9 cellular contexts compared by ENCODE assay signal in the genomic region with DNA sequence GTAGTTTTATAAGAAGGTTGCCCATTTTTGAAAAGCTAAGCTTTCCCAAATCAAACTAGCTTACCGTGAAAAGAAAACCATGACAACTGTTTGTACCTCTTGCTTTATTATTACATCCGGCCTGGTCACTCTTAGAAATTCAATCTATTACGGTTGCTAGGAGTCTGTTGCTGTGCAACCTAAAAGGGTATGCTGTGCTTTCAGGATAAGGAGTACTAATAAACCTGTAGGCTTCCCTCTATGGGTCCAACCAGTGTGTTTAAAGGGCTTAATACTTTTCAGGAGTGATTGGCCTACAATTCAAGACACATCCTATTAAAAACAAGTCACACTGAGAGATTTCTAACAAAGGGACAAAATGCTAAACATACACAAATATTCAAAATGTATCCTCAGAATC.
DNase-seq lines count a peak whose midpoint lies in the region; TF ChIP-seq lines count a peak whose summit lies in the region.
"Had no signal": no experiment of that assay in that cellular context is flagged by ENCODE, and none has a peak within 500 bp of the region (broad histone marks: within the 10 kb centered on the region; RNA-seq: fewer than 3 reads in every experiment).

No MANE protein-coding gene starts in this region.

- H3K4me3 ChIP-seq in Loucy (ENCODE audit: low read length, poor library complexity, severe bottlenecking) (no peak overlapping the region), fibroblast of pulmonary artery (replicated peaks; ENCODE audit: low read depth, low read length) (no peak overlapping the region), skeletal muscle cell (ENCODE audit: low read depth, low read length) (no peak overlapping the region)
- H3K4me3 ChIP-seq: SJCRH30 had no signal

- no peaks in the 10 kb centered on the region for H3K79me2 ChIP-seq in Loucy (ENCODE audit: insufficient read depth, low read length)

- DNase-seq in NCI-H774 (lab: John Stamatoyannopoulos, UW): peak; percentile 92
- DNase-seq in fibroblast of pulmonary artery (ENCODE audit: low read depth): peak; percentile 43
- DNase-seq in skeletal muscle cell (ENCODE audit: low read depth): peak; percentile 11
- no peak for DNase-seq in iPS-NIHi11 (ENCODE audit: low spot score)
- no peak for DNase-seq in amygdala (lab: John Stamatoyannopoulos, UW)
- no peak for DNase-seq in putamen (ENCODE audit: low spot score)
- DNase-seq: mammary epithelial cell had no signal

- H3K4me2 ChIP-seq in Loucy (ENCODE audit: low read depth, low read length, poor library complexity, severe bottlenecking): peak overlapping the region; percentile 10

- no peak overlapping the region for H2AFZ ChIP-seq in Loucy (ENCODE audit: low read length)

- H4K20me1 ChIP-seq in Loucy (ENCODE audit: insufficient read depth, low read length, poor library complexity, severe bottlenecking): no peaks in the 10 kb centered on the region

- H3K27me3 ChIP-seq in Loucy (ENCODE audit: insufficient read depth, low read length, poor library complexity, severe bottlenecking): no peaks in the 10 kb centered on the region
- H3K27me3 ChIP-seq: SJCRH30 had no signal

- peaks cover 6% of the 10 kb centered on the region; the same call in 1 of the 2 replicates for H3F3A ChIP-seq in Loucy (ENCODE audit: low read depth)

- peak overlapping the region; percentile 28 for H3K9ac ChIP-seq in Loucy (ENCODE audit: low read depth, low read length, poor library complexity, severe bottlenecking)

- no peaks in the 10 kb centered on the region for H3K9me2 ChIP-seq in Loucy (replicated peaks; ENCODE audit: low read depth, low read length)

- H3K36me3 ChIP-seq in Loucy (ENCODE audit: insufficient read depth, low read length): no peaks in the 10 kb centered on the region
- H3K36me3 ChIP-seq: SJCRH30 had no signal

- H3K9me3 ChIP-seq in Loucy (ENCODE audit: insufficient read depth, low read depth, low read length): no peaks in the 10 kb centered on the region
- H3K9me3 ChIP-seq: SJCRH30 had no signal

- TF ChIP-seq CTCF in Loucy (conservative IDR thresholded peaks at IDR 0.05; ENCODE audit: low read length) (no peak), fibroblast of pulmonary artery (IDR thresholded peaks at IDR 0.05; ENCODE audit: low read length, missing control alignments) (no peak)

- H3K4me1 ChIP-seq in Loucy (ENCODE audit: insufficient read depth, low read length, poor library complexity, severe bottlenecking): peaks cover 22% of the 10 kb centered on the region
- H3K4me1 ChIP-seq: SJCRH30 had no signal

Comparison
In these comparisons a context has a peak if more than half of its experiments do, and no peak if none do; other contexts are left out.
1. DNase-seq: peak in NCI-H774 (single experiment), fibroblast of pulmonary artery (single experiment) and skeletal muscle cell (single experiment); none in iPS-NIHi11 (single experiment), amygdala (0 of 56) and putamen (single experiment).